In the genomic region with DNA sequence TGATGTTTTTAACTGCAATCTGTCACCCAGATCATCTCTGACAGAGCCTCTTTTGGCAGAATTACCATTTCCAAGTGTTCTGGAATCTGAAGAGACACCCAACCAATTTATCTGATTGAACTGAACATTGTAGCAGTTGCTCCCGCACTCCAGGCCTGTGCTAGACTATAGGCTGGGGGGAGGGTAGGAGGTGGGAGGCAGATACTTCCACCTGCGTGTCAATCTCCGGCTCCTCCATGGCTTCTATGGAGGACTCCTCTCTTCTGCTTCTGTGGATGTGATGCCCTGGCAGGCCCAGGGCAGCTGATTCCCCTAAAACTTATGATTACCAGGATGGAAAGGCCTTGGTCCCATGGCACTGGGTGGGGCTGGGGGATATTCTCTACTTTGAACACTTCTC, we compare ENCODE assay signal across 17 cellular contexts. TPM values are rescaled to one million over a fixed set of nuclear protein-coding genes. Genes with fewer than 3 reads are reported as not detected.
DNase-seq lines count a peak whose midpoint lies in the region; ATAC-seq and TF ChIP-seq lines count a peak whose summit lies in the region.
"Had no signal": no experiment of that assay in that cellular context is flagged by ENCODE, and none has a peak within 500 bp of the region (broad histone marks: within the 10 kb centered on the region; RNA-seq: fewer than 3 reads in every experiment).

No MANE protein-coding gene starts in this region.

- no peak overlapping the region for H2AK5ac ChIP-seq in H9 (ENCODE audit: insufficient read length, low read length)

- peaks cover 16% of the 10 kb centered on the region for H3K27me3 Mint-ChIP-seq in stimulated activated memory B cell treated with anti-CD40 and anti-IgM and Interleukin-4, amounts not matched to agents 10 μg/mL and 1 μg/mL and 100 μg/mL, for 72 hours
- H3K27me3 Mint-ChIP-seq in H9 (ENCODE audit: low read depth), result no peaks in the 10 kb centered on the region

- no peaks in the 10 kb centered on the region for H3K4me1 Mint-ChIP-seq in stimulated activated memory B cell treated with anti-CD40 and anti-IgM and Interleukin-4, amounts not matched to agents 10 μg/mL and 1 μg/mL and 100 μg/mL, for 72 hours
- H3K4me1 Mint-ChIP-seq in H9, result peaks cover 8 to 13% of the 10 kb centered on the region in 2 experiments

- no peak overlapping the region for H4K8ac ChIP-seq in H9 (replicated peaks; ENCODE audit: insufficient read length, low read depth, low read length)

- H3K9ac ChIP-seq in H9 (ENCODE audit: extremely low read depth, insufficient read length, low read length), result no peak overlapping the region

- no peak overlapping the region for H3K14ac ChIP-seq in H9 (ENCODE audit: insufficient read depth, low read length)

- H3K4ac ChIP-seq in H9 (ENCODE audit: low read depth, low read length), result no peak overlapping the region

- ATAC-seq in stimulated activated memory B cell treated with anti-CD40 and anti-IgM and Interleukin-4, amounts not matched to agents 10 μg/mL and 1 μg/mL and 100 μg/mL, for 72 hours, result peak; percentile 9
- ATAC-seq: K562 had no signal

- no peak overlapping the region for H2BK15ac ChIP-seq in H9 (ENCODE audit: low read depth, low read length)

- no peak for TF ChIP-seq CTCF in H9 (conservative IDR thresholded peaks at IDR 0.05)

- no peak overlapping the region for H3K18ac ChIP-seq in H9 (ENCODE audit: insufficient read length, low read depth, low read length)

- H3K27ac ChIP-seq in H9 (ENCODE audit: insufficient read length, low read depth, low read length), result no peak overlapping the region
- H3K27ac ChIP-seq: HL-60 had no signal

- H3K23me2 ChIP-seq in H9 (ENCODE audit: insufficient read length, low read depth, low read length, poor library complexity, severe bottlenecking), result no peaks in the 10 kb centered on the region

- no peak overlapping the region for H2AFZ ChIP-seq in H9 (ENCODE audit: low read length)

- no peak overlapping the region for H4K5ac ChIP-seq in H9 (ENCODE audit: insufficient read length, low read depth, low read length)

- H3K79me2 ChIP-seq in H9 (ENCODE audit: insufficient read depth, low read length), result no peaks in the 10 kb centered on the region

- H3K27ac Mint-ChIP-seq in stimulated activated memory B cell treated with anti-CD40 and anti-IgM and Interleukin-4, amounts not matched to agents 10 μg/mL and 1 μg/mL and 100 μg/mL, for 72 hours, result no peak overlapping the region
- no peak overlapping the region for H3K27ac Mint-ChIP-seq in H9
- H3K27ac Mint-ChIP-seq: CD4-positive, CD25-positive, alpha-beta regulatory T cell; CD8-positive, alpha-beta memory T cell had no signal

- H2BK20ac ChIP-seq in H9 (ENCODE audit: low read depth, low read length, poor library complexity, severe bottlenecking), result no peak overlapping the region

- no peak overlapping the region for H3K23ac ChIP-seq in H9 (ENCODE audit: insufficient read length, low read depth, low read length)

- no peak overlapping the region for H2BK12ac ChIP-seq in H9 (ENCODE audit: insufficient read length, low read depth, low read length)

- H3K9me3 ChIP-seq in H9 (ENCODE audit: control insufficient read depth, low read depth, low read length), result no peaks in the 10 kb centered on the region
- H3K9me3 ChIP-seq: BE2C had no signal

- no peak overlapping the region for H3T11ph ChIP-seq in H9 (ENCODE audit: low read length)

- H3K36me3 Mint-ChIP-seq in stimulated activated memory B cell treated with anti-CD40 and anti-IgM and Interleukin-4, amounts not matched to agents 10 μg/mL and 1 μg/mL and 100 μg/mL, for 72 hours, result no peaks in the 10 kb centered on the region
- H3K36me3 Mint-ChIP-seq in H9 (ENCODE audit: insufficient read depth in 1 of 3, low read depth in 3 of 3), result no peaks in the 10 kb centered on the region
- H3K36me3 Mint-ChIP-seq: CD4-positive, CD25-positive, alpha-beta regulatory T cell; CD8-positive, alpha-beta memory T cell had no signal

- DNase-seq in cerebellum (ENCODE audit: low spot score) (peak; percentile 20), left kidney (ENCODE audit: low read depth, low spot score) (peak; percentile 63), erythroblast (lab: John Stamatoyannopoulos, UW) (no peak), H9 (no peak), NCI-H187 treated with DMSO at 0.1 percent for 48 hours (lab: John Stamatoyannopoulos, UW) (no peak)
- DNase-seq: ACHN; BE2C; Caco-2; CD4-positive, CD25-positive, alpha-beta regulatory T cell; CD8-positive, alpha-beta memory T cell; GDM1; GOT3; H7 had no signal

- no peaks in the 10 kb centered on the region for H3K4me1 ChIP-seq in H9 (ENCODE audit: insufficient read depth, low read length)
- H3K4me1 ChIP-seq: BE2C had no signal

- WGBS in H9 (ENCODE audit: extremely low coverage, insufficient read length, low lambda C conversion rate), result no CpG with 5 or more reads among the region's 3 CpGs

- no peak overlapping the region for H4K91ac ChIP-seq in H9 (ENCODE audit: insufficient read length, low read depth, low read length)

- no peak overlapping the region for H2BK120ac ChIP-seq in H9 (ENCODE audit: low read depth, low read length, poor library complexity, severe bottlenecking)

- no peak for TF ChIP-seq POLR2A in erythroblast (IDR thresholded peaks at IDR 0.05; ENCODE audit: low read length)

- H3K56ac ChIP-seq in H9 (ENCODE audit: insufficient read length, low read depth, low read length), result no peak overlapping the region

- H2BK5ac ChIP-seq in H9 (ENCODE audit: insufficient read length, low read length), result no peak overlapping the region

- no peaks in the 10 kb centered on the region for H4K20me1 ChIP-seq in H9 (ENCODE audit: control insufficient read depth, insufficient read depth, insufficient read length)

- H3K9me3 Mint-ChIP-seq in stimulated activated memory B cell treated with anti-CD40 and anti-IgM and Interleukin-4, amounts not matched to agents 10 μg/mL and 1 μg/mL and 100 μg/mL, for 72 hours, result peaks cover 3% of the 10 kb centered on the region
- H3K9me3 Mint-ChIP-seq in H9, result no peaks in the 10 kb centered on the region
- H3K9me3 Mint-ChIP-seq: CD8-positive, alpha-beta memory T cell had no signal

- no peak overlapping the region for H3K4me2 ChIP-seq in H9 (ENCODE audit: insufficient read depth, insufficient read length, low read length)

- H3K4me3 Mint-ChIP-seq in stimulated activated memory B cell treated with anti-CD40 and anti-IgM and Interleukin-4, amounts not matched to agents 10 μg/mL and 1 μg/mL and 100 μg/mL, for 72 hours, result no peak overlapping the region
- no peak overlapping the region for H3K4me3 Mint-ChIP-seq in H9
- H3K4me3 Mint-ChIP-seq: CD4-positive, CD25-positive, alpha-beta regulatory T cell; CD8-positive, alpha-beta memory T cell had no signal

- no peaks in the 10 kb centered on the region for H3K27me3 ChIP-seq in H9 (ENCODE audit: insufficient read depth, low read length)
- H3K27me3 ChIP-seq: BE2C had no signal

- no peaks in the 10 kb centered on the region for H3K79me1 ChIP-seq in H9 (ENCODE audit: insufficient read depth, low read depth, low read length, poor library complexity, severe bottlenecking)

RNA-seq across cellular contexts. Expression of a gene that starts 8.1 kb away (rescaled TPM):
- total RNA-seq in cerebellum (1.3 TPM), H9 (2021) (not detected in 2 replicates)
- total RNA-seq: Caco-2; CD4-positive, CD25-positive, alpha-beta regulatory T cell; CD8-positive, alpha-beta memory T cell; H7; HT1080; K562 had no signal

RNA-seq across cellular contexts. Expression of a gene that starts 18.2 kb away (rescaled TPM):
- 0.27 TPM for total RNA-seq in cerebellum
- total RNA-seq in H9 (2021), result 0.87 and 0.88 TPM in 2 replicates
- total RNA-seq: Caco-2; CD4-positive, CD25-positive, alpha-beta regulatory T cell; CD8-positive, alpha-beta memory T cell; HT1080; K562 had no signal

Comparison
In these comparisons a context has a peak if more than half of its experiments do, and no peak if none do; other contexts are left out.
1. DNase-seq: peak in cerebellum (single experiment) and left kidney (single experiment); none in erythroblast (0 of 2), H9 (single experiment) and NCI-H187 treated with DMSO at 0.1 percent for 48 hours (single experiment).